Comparison of ENCODE assay signal across 1 cellular context in genomic region chr18:58222439-58223125, GRCh38.
TF ChIP-seq lines count a peak whose summit lies in the region.

No MANE protein-coding gene starts in this region.

TF ChIP-seq in K562, 482 proteins besides CTCF, POLR2A, EP300 and RAD21 (continued from another document):
- TF ChIP-seq, protein P1, sequence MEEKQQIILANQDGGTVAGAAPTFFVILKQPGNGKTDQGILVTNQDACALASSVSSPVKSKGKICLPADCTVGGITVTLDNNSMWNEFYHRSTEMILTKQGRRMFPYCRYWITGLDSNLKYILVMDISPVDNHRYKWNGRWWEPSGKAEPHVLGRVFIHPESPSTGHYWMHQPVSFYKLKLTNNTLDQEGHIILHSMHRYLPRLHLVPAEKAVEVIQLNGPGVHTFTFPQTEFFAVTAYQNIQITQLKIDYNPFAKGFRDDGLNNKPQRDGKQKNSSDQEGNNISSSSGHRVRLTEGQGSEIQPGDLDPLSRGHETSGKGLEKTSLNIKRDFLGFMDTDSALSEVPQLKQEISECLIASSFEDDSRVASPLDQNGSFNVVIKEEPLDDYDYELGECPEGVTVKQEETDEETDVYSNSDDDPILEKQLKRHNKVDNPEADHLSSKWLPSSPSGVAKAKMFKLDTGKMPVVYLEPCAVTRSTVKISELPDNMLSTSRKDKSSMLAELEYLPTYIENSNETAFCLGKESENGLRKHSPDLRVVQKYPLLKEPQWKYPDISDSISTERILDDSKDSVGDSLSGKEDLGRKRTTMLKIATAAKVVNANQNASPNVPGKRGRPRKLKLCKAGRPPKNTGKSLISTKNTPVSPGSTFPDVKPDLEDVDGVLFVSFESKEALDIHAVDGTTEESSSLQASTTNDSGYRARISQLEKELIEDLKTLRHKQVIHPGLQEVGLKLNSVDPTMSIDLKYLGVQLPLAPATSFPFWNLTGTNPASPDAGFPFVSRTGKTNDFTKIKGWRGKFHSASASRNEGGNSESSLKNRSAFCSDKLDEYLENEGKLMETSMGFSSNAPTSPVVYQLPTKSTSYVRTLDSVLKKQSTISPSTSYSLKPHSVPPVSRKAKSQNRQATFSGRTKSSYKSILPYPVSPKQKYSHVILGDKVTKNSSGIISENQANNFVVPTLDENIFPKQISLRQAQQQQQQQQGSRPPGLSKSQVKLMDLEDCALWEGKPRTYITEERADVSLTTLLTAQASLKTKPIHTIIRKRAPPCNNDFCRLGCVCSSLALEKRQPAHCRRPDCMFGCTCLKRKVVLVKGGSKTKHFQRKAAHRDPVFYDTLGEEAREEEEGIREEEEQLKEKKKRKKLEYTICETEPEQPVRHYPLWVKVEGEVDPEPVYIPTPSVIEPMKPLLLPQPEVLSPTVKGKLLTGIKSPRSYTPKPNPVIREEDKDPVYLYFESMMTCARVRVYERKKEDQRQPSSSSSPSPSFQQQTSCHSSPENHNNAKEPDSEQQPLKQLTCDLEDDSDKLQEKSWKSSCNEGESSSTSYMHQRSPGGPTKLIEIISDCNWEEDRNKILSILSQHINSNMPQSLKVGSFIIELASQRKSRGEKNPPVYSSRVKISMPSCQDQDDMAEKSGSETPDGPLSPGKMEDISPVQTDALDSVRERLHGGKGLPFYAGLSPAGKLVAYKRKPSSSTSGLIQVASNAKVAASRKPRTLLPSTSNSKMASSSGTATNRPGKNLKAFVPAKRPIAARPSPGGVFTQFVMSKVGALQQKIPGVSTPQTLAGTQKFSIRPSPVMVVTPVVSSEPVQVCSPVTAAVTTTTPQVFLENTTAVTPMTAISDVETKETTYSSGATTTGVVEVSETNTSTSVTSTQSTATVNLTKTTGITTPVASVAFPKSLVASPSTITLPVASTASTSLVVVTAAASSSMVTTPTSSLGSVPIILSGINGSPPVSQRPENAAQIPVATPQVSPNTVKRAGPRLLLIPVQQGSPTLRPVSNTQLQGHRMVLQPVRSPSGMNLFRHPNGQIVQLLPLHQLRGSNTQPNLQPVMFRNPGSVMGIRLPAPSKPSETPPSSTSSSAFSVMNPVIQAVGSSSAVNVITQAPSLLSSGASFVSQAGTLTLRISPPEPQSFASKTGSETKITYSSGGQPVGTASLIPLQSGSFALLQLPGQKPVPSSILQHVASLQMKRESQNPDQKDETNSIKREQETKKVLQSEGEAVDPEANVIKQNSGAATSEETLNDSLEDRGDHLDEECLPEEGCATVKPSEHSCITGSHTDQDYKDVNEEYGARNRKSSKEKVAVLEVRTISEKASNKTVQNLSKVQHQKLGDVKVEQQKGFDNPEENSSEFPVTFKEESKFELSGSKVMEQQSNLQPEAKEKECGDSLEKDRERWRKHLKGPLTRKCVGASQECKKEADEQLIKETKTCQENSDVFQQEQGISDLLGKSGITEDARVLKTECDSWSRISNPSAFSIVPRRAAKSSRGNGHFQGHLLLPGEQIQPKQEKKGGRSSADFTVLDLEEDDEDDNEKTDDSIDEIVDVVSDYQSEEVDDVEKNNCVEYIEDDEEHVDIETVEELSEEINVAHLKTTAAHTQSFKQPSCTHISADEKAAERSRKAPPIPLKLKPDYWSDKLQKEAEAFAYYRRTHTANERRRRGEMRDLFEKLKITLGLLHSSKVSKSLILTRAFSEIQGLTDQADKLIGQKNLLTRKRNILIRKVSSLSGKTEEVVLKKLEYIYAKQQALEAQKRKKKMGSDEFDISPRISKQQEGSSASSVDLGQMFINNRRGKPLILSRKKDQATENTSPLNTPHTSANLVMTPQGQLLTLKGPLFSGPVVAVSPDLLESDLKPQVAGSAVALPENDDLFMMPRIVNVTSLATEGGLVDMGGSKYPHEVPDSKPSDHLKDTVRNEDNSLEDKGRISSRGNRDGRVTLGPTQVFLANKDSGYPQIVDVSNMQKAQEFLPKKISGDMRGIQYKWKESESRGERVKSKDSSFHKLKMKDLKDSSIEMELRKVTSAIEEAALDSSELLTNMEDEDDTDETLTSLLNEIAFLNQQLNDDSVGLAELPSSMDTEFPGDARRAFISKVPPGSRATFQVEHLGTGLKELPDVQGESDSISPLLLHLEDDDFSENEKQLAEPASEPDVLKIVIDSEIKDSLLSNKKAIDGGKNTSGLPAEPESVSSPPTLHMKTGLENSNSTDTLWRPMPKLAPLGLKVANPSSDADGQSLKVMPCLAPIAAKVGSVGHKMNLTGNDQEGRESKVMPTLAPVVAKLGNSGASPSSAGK (IDR thresholded peaks at IDR 0.05), result no peak
- no peak for TF ChIP-seq FIP1L1 (IDR thresholded peaks at IDR 0.05; ENCODE audit: low read depth, low read length, poor library complexity, severe bottlenecking)
- TF ChIP-seq GATA2 (CRISPR knock-in tag; IDR thresholded peaks at IDR 0.05), result no peak
- TF ChIP-seq SMC3 (conservative IDR thresholded peaks at IDR 0.05; ENCODE audit: insufficient read depth, low read depth, low read length), result no peak
- TF ChIP-seq E2F4 (CRISPR knock-in tag; IDR thresholded peaks at IDR 0.05; ENCODE audit: low read depth), result no peak
- TF ChIP-seq ETS1 (conservative IDR thresholded peaks at IDR 0.05; ENCODE audit: control insufficient read depth, low read depth, low read length), result no peak
- no peak for TF ChIP-seq ZNF766 (CRISPR knock-in tag; conservative IDR thresholded peaks at IDR 0.05)
- no peak for TF ChIP-seq RFX5 (IDR thresholded peaks at IDR 0.05; ENCODE audit: low read depth, low read length)
- no peak for TF ChIP-seq ZNF41 (CRISPR knock-in tag; conservative IDR thresholded peaks at IDR 0.05)
- TF ChIP-seq ID3 (CRISPR knock-in tag; IDR thresholded peaks at IDR 0.05), result no peak
- TF ChIP-seq ID3 (tag; IDR thresholded peaks at IDR 0.05), result no peak
- TF ChIP-seq ZNF408 (CRISPR knock-in tag; IDR thresholded peaks at IDR 0.05; ENCODE audit: low read depth), result no peak
- TF ChIP-seq GTF2E2 (tag; IDR thresholded peaks at IDR 0.05), result no peak
